In the genomic region with DNA sequence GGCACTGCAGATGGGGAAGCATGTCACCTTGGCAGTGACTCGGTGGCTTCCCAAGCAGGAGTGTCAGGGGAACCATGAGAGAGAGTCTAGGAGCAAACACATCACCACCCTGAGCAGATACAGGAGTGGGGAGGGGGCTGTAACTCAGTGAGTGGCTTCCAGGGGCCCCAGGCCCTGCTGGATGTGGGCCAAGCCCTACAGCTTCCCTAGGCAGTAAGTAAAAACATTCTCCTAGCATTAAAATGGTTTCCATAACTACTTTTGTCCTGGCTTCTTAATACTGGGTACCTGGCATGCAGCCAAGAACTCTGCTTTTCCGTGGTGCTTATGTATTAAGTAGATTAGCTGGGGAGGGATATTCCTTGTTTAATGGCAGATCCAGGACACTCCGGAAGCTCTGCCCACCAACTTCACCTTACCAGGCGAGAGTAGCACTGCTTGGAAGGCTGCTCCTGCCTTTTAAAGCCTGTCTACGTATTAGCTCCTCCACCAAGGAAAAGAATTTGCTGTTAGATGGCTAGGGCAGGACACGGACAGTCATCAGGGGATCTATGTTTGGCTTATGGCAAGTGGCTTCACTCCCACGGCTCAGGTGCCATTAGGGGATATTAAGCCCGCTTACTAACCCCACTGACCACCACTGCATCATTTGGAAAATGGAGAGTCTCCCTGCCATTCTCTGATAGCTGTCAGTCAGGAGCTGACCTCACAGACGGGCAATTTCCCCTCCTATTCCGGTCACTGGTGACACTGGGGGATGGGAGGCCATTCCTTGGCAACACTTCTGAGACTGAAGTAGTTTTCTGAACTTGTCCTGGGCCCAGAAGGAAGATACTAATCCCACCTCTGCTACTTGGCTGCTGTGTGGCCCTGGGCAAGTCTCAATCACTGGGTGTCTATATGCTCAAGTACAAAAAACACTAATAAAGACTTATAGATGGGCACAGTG, we compare ENCODE assay signal across 14 cellular contexts. TPM values are rescaled to one million over a fixed set of nuclear protein-coding genes. Genes with fewer than 3 reads are reported as not detected.
DNase-seq lines count a peak whose midpoint lies in the region; ATAC-seq and TF ChIP-seq lines count a peak whose summit lies in the region.
"Had no signal": no experiment of that assay in that cellular context is flagged by ENCODE, and none has a peak within 500 bp of the region (broad histone marks: within the 10 kb centered on the region; RNA-seq: fewer than 3 reads in every experiment).

No MANE protein-coding gene starts in this region.

- no peaks in the 10 kb centered on the region for H3K9me2 ChIP-seq in MM.1S (replicated peaks; ENCODE audit: insufficient read depth, low read length)

- peak; percentile 81 for DNase-seq in D341Med (ENCODE audit: low spot score)
- peak; percentile 43 for DNase-seq in NCI-H1092 treated with DMSO at 0.1 percent for 48 hours (lab: John Stamatoyannopoulos, UW)
- DNase-seq in mesenchymal stem cell: no peak
- DNase-seq in sciatic nerve (ENCODE audit: low spot score): no peak
- DNase-seq in T1000 (lab: John Stamatoyannopoulos, UW): no peak
- DNase-seq in MM.1S: no peak
- no peak for DNase-seq in RPMI8226
- DNase-seq: CD8-positive, alpha-beta memory T cell; esophagus squamous epithelium; NCI-H187 had no signal

- H3K4me3 ChIP-seq in mesenchymal stem cell (ENCODE audit: insufficient read depth in 1 of 2, low read depth in 1 of 2, low read length in 2 of 2) (no peak overlapping the region), MM.1S (ENCODE audit: low read length) (no peak overlapping the region)
- H3K4me3 ChIP-seq: breast epithelium, esophagus squamous epithelium, GM23338 had no signal

- no peak overlapping the region for H3K23ac ChIP-seq in mesenchymal stem cell (ENCODE audit: low read length in 2 of 2)

- H2AFZ ChIP-seq in mesenchymal stem cell (ENCODE audit: low read depth, low read length) (no peak overlapping the region), MM.1S (ENCODE audit: low read length) (no peak overlapping the region)
- H2AFZ ChIP-seq: GM23338 had no signal

- H2BK120ac ChIP-seq in mesenchymal stem cell (ENCODE audit: low read depth, low read length): no peak overlapping the region

- H3K9me3 ChIP-seq in mesenchymal stem cell (ENCODE audit: control insufficient read depth, low read length) (no peaks in the 10 kb centered on the region), MM.1S (replicated peaks; ENCODE audit: insufficient read depth, low read length) (no peaks in the 10 kb centered on the region)
- H3K9me3 ChIP-seq: breast epithelium, esophagus squamous epithelium had no signal

- TF ChIP-seq CTCF in VCaP (conservative IDR thresholded peaks at IDR 0.05): no peak
- no peak for TF ChIP-seq CTCF in MM.1S (IDR thresholded peaks at IDR 0.05; ENCODE audit: low read length)

- no peak overlapping the region for H3K18ac ChIP-seq in mesenchymal stem cell (ENCODE audit: low read depth in 1 of 2, low read length in 2 of 2)

- no peak overlapping the region for H2BK5ac ChIP-seq in mesenchymal stem cell (ENCODE audit: low read depth, low read length, poor library complexity, severe bottlenecking)

- H3K36me3 ChIP-seq in mesenchymal stem cell (ENCODE audit: control insufficient read depth in 1 of 2, insufficient read depth in 2 of 2, low read depth in 1 of 2, low read length in 2 of 2) (peaks cover 83 to 96% of the 10 kb centered on the region in 2 experiments), MM.1S (replicated peaks; ENCODE audit: insufficient read depth, low read length) (no peaks in the 10 kb centered on the region)

- peak overlapping the region; percentile 5; the same call in 1 of the 2 replicates for H3K27ac ChIP-seq in VCaP
- no peak overlapping the region for H3K27ac ChIP-seq in mesenchymal stem cell (ENCODE audit: low read length, poor library complexity, severe bottlenecking)
- H3K27ac ChIP-seq in MM.1S (ENCODE audit: low read length): no peak overlapping the region
- H3K27ac ChIP-seq: breast epithelium, esophagus squamous epithelium had no signal

- H3K14ac ChIP-seq in mesenchymal stem cell (ENCODE audit: low read length in 2 of 2): no peak overlapping the region

- no peak overlapping the region for H4K91ac ChIP-seq in mesenchymal stem cell (ENCODE audit: low read length)

- no peaks in the 10 kb centered on the region for H3K79me2 ChIP-seq in MM.1S (ENCODE audit: low read length)

- no peak for ATAC-seq in sciatic nerve
- ATAC-seq: GM23338 had no signal

- H2BK15ac ChIP-seq in mesenchymal stem cell (ENCODE audit: low read depth, poor library complexity, severe bottlenecking): no peak overlapping the region

- intact Hi-C loops in sciatic nerve (cut with DNase I): no loop called here

- no peak overlapping the region for H3K4ac ChIP-seq in mesenchymal stem cell (ENCODE audit: low read depth in 1 of 2, low read length in 2 of 2)

- H3K9ac ChIP-seq in mesenchymal stem cell (ENCODE audit: low read length): no peak overlapping the region
- H3K9ac ChIP-seq in MM.1S (ENCODE audit: low read length): no peak overlapping the region

- H2AK5ac ChIP-seq in mesenchymal stem cell (ENCODE audit: low read length, severe bottlenecking): peak overlapping the region; percentile 11

- H4K8ac ChIP-seq in mesenchymal stem cell (ENCODE audit: low read length): no peak overlapping the region

- no peaks in the 10 kb centered on the region for H3K27me3 ChIP-seq in mesenchymal stem cell (ENCODE audit: control insufficient read depth in 1 of 2, insufficient read depth in 1 of 2, low read length in 2 of 2)
- H3K27me3 ChIP-seq in MM.1S (replicated peaks; ENCODE audit: insufficient read depth, low read length): no peaks in the 10 kb centered on the region
- H3K27me3 ChIP-seq: breast epithelium, esophagus squamous epithelium had no signal

- peaks cover 4% of the 10 kb centered on the region; the same call in 1 of the 2 replicates for H3F3A ChIP-seq in MM.1S (ENCODE audit: insufficient read depth, low read length)

- WGBS in mesenchymal stem cell: 93% methylated on average over 10 of the region's 10 CpGs

- H3K4me2 ChIP-seq in mesenchymal stem cell (ENCODE audit: low read length, poor library complexity, severe bottlenecking): no peak overlapping the region
- H3K4me2 ChIP-seq in MM.1S (ENCODE audit: low read depth, low read length): no peak overlapping the region
- H3K4me2 ChIP-seq: GM23338 had no signal

- no peak overlapping the region for H2BK12ac ChIP-seq in mesenchymal stem cell (ENCODE audit: low read length in 2 of 2)

- H4K20me1 ChIP-seq in MM.1S (ENCODE audit: insufficient read depth, low read length): no peaks in the 10 kb centered on the region

- H3K4me1 ChIP-seq in mesenchymal stem cell (ENCODE audit: control insufficient read depth, insufficient read depth, low read depth, low read length): peaks cover 12% of the 10 kb centered on the region
- peaks cover 15% of the 10 kb centered on the region for H3K4me1 ChIP-seq in MM.1S (ENCODE audit: low read length)
- H3K4me1 ChIP-seq: breast epithelium had no signal

- H3K79me1 ChIP-seq in mesenchymal stem cell (replicated peaks; ENCODE audit: low read length, poor library complexity, severe bottlenecking): peaks cover 37% of the 10 kb centered on the region

RNA-seq across cellular contexts. Expression of a gene that starts 22.8 kb away (rescaled TPM):
- 1.1 TPM for polyA plus RNA-seq in mesenchymal stem cell (2013, experiment 1 of 2)
- polyA plus RNA-seq in mesenchymal stem cell (2013, experiment 2 of 2): 1.1 TPM
- 0.80 TPM for total RNA-seq in sciatic nerve

RNA-seq across cellular contexts. Expression of a gene that starts 32.1 kb away (rescaled TPM):
- 132 TPM for polyA plus RNA-seq in mesenchymal stem cell (2013, experiment 1 of 2)
- 129 TPM for polyA plus RNA-seq in mesenchymal stem cell (2013, experiment 2 of 2)
- 181 TPM for total RNA-seq in sciatic nerve

RNA-seq across cellular contexts. Expression of a gene that starts 32.2 kb away (rescaled TPM):
- polyA plus RNA-seq in mesenchymal stem cell (2013, experiment 1 of 2): 20.5 TPM
- 20.5 TPM for polyA plus RNA-seq in mesenchymal stem cell (2013, experiment 2 of 2)
- 20.5 TPM for total RNA-seq in sciatic nerve

RNA-seq across cellular contexts. Expression of a gene that starts 51.8 kb away (rescaled TPM):
- polyA plus RNA-seq in mesenchymal stem cell (2013, experiment 1 of 2): not detected
- polyA plus RNA-seq in mesenchymal stem cell (2013, experiment 2 of 2): not detected
- total RNA-seq in sciatic nerve: not detected
- total RNA-seq: breast epithelium; CD8-positive, alpha-beta memory T cell; esophagus squamous epithelium; GM23338; RPMI7951 had no signal
- polyA plus RNA-seq: CD8-positive, alpha-beta memory T cell; GM23338 had no signal

Comparison
In these comparisons a context has a peak if more than half of its experiments do, and no peak if none do; other contexts are left out.
1. DNase-seq: peak in D341Med (single experiment) and NCI-H1092 treated with DMSO at 0.1 percent for 48 hours (single experiment); none in mesenchymal stem cell (single experiment), sciatic nerve (single experiment), T1000 (single experiment), MM.1S (single experiment) and RPMI8226 (single experiment).